In the genomic region with DNA sequence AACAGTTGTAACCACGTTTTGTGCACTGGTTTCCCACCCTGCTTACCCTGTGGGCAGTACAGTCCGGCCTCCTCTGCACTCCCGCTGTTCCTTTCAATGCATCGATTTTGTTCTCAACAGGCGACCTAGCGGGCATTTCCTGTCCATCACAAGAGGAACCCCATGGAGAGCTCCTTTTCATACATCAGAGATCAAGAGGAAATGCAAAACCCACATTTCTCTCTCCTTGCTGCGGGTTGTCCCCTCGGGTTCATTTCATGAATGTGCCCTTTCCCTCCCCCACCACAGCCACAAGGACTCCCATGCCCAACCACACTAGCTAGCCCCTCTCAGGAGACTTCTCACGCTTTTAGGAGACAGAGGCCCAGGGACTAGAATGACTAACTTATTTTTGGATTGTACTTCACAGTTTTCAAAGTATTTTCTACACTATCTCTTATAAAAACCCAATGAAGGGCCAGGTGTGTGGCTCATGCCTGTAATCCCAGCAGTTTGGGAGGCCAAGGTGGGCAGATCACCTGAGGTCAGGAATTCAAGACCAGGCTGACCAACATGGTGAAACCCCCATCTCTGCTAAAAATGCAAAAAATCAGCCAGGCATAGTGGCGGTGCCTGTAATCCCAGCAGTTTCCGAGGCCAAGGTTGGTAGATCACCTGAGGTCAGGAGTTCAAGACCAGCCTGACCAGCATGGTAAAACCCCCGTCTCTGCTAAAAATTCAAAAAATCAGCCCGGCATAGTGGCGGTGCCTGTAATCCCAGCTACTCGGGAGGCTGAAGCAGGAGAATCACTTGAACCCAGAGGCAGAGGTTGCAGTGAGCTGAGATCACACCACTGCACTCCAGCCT, we compare ENCODE assay signal across 8 cellular contexts. TPM values are rescaled to one million over a fixed set of nuclear protein-coding genes. Genes with fewer than 3 reads are reported as not detected.
DNase-seq lines count a peak whose midpoint lies in the region; ATAC-seq, FAIRE-seq and TF ChIP-seq lines count a peak whose summit lies in the region.

No MANE protein-coding gene starts in this region.

- POLR2A ChIA-PET in WTC11 (lab: Charles Lee), result interaction anchor here (1.0 to 1.7 kb wide), 5 partner anchors 21 to 61 kb away, joined by 3 to 8 read pairs (median 4); no protein-coding TSS in a partner anchor

- DNase-seq in activated CD4-positive, alpha-beta T cell treated with anti-CD3 and anti-CD28 coated beads, Interleukin-2, amount 50 U/mL, for 48 hours, result peak; percentile 18 to 38
- no peak for DNase-seq in activated CD4-positive, alpha-beta T cell treated with anti-CD3 and anti-CD28 coated beads for 1 hour
- DNase-seq in WTC11 (ENCODE audit: low spot score) (peak; percentile 75), smooth muscle cell of the brain vasculature (ENCODE audit: low read depth, low spot score) (peak; percentile 79), D721Med (ENCODE audit: insufficient read length, low spot score) (no peak), SHP77 treated with DMSO at 0.1 percent for 48 hours (lab: John Stamatoyannopoulos, UW) (no peak)
- no peak for DNase-seq in central memory CD4-positive, alpha-beta T cell

- CTCF ChIA-PET in WTC11 (lab: Charles Lee), result interaction anchor here (0.6 to 5.4 kb wide), 29 partner anchors 20 to 852 kb away, joined by 3 to 71 read pairs (median 8); a partner anchor contains a TSS

- H3K36me3 Mint-ChIP-seq in WTC11, result no peaks in the 10 kb centered on the region

- peak; percentile 62 for ATAC-seq in HG03354 (IDR thresholded peaks at IDR 0.05; ENCODE audit: poor library complexity, severe bottlenecking, unreplicated experiment)
- peak; percentile 78 for ATAC-seq in WTC11

- no peaks in the 10 kb centered on the region for H3K9me3 Mint-ChIP-seq in WTC11

- peak overlapping the region; percentile 94 for H3K27ac Mint-ChIP-seq in WTC11

- H3K4me3 Mint-ChIP-seq in WTC11, result peak overlapping the region; percentile 42

- peaks cover 25% of the 10 kb centered on the region for H3K27me3 Mint-ChIP-seq in WTC11 (ENCODE audit: low read depth)

- TF ChIP-seq CTCF in WTC11 (IDR thresholded peaks at IDR 0.05), result no peak
- TF ChIP-seq CTCF in D721Med (IDR thresholded peaks at IDR 0.05; ENCODE audit: insufficient read depth, missing control alignments), result no peak

- H3K4me1 Mint-ChIP-seq in WTC11, result peaks cover 64% of the 10 kb centered on the region

- FAIRE-seq in D721Med (lab: Jason Lieb, UNC), result no peak

TF ChIP-seq in WTC11, 78 proteins besides CTCF, POLR2A, EP300 and RAD21 (continues in another document):
- peak; percentile 33; the same call in 1 of the 2 replicates for TF ChIP-seq SP1 (CRISPR knock-in tag; conservative IDR thresholded peaks at IDR 0.05)
- 0 out of 2 replicates have a peak, but pooled peaks have one; percentile 48 for TF ChIP-seq PRRX2 (CRISPR knock-in tag; IDR thresholded peaks at IDR 0.05)
- TF ChIP-seq, protein P1, sequence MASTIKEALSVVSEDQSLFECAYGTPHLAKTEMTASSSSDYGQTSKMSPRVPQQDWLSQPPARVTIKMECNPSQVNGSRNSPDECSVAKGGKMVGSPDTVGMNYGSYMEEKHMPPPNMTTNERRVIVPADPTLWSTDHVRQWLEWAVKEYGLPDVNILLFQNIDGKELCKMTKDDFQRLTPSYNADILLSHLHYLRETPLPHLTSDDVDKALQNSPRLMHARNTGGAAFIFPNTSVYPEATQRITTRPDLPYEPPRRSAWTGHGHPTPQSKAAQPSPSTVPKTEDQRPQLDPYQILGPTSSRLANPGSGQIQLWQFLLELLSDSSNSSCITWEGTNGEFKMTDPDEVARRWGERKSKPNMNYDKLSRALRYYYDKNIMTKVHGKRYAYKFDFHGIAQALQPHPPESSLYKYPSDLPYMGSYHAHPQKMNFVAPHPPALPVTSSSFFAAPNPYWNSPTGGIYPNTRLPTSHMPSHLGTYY (CRISPR knock-in tag; IDR thresholded peaks at IDR 0.05), result peak; percentile 60; the same call in 1 of the 2 replicates
- TF ChIP-seq ZBTB21 (CRISPR knock-in tag; IDR thresholded peaks at IDR 0.05; ENCODE audit: borderline replicate concordance), result peak; percentile 60; the same call in 1 of the 2 replicates
- TF ChIP-seq, protein P2, sequence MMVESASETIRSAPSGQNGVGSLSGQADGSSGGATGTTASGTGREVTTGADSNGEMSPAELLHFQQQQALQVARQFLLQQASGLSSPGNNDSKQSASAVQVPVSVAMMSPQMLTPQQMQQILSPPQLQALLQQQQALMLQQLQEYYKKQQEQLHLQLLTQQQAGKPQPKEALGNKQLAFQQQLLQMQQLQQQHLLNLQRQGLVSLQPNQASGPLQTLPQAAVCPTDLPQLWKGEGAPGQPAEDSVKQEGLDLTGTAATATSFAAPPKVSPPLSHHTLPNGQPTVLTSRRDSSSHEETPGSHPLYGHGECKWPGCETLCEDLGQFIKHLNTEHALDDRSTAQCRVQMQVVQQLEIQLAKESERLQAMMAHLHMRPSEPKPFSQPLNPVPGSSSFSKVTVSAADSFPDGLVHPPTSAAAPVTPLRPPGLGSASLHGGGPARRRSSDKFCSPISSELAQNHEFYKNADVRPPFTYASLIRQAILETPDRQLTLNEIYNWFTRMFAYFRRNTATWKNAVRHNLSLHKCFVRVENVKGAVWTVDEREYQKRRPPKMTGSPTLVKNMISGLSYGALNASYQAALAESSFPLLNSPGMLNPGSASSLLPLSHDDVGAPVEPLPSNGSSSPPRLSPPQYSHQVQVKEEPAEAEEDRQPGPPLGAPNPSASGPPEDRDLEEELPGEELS (CRISPR knock-in tag; IDR thresholded peaks at IDR 0.05), result peak; percentile 66; the same call in 1 of the 2 replicates
- TF ChIP-seq, protein P3, sequence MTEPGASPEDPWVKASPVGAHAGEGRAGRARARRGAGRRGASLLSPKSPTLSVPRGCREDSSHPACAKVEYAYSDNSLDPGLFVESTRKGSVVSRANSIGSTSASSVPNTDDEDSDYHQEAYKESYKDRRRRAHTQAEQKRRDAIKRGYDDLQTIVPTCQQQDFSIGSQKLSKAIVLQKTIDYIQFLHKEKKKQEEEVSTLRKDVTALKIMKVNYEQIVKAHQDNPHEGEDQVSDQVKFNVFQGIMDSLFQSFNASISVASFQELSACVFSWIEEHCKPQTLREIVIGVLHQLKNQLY (CRISPR knock-in tag; IDR thresholded peaks at IDR 0.05), result no peak
- TF ChIP-seq, protein P4, sequence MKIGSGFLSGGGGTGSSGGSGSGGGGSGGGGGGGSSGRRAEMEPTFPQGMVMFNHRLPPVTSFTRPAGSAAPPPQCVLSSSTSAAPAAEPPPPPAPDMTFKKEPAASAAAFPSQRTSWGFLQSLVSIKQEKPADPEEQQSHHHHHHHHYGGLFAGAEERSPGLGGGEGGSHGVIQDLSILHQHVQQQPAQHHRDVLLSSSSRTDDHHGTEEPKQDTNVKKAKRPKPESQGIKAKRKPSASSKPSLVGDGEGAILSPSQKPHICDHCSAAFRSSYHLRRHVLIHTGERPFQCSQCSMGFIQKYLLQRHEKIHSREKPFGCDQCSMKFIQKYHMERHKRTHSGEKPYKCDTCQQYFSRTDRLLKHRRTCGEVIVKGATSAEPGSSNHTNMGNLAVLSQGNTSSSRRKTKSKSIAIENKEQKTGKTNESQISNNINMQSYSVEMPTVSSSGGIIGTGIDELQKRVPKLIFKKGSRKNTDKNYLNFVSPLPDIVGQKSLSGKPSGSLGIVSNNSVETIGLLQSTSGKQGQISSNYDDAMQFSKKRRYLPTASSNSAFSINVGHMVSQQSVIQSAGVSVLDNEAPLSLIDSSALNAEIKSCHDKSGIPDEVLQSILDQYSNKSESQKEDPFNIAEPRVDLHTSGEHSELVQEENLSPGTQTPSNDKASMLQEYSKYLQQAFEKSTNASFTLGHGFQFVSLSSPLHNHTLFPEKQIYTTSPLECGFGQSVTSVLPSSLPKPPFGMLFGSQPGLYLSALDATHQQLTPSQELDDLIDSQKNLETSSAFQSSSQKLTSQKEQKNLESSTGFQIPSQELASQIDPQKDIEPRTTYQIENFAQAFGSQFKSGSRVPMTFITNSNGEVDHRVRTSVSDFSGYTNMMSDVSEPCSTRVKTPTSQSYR (CRISPR knock-in tag; IDR thresholded peaks at IDR 0.05), result peak; percentile 56; the same call in 1 of the 2 replicates
- no peak for TF ChIP-seq NFATC4 (CRISPR knock-in tag; IDR thresholded peaks at IDR 0.05)
- TF ChIP-seq, protein P5, sequence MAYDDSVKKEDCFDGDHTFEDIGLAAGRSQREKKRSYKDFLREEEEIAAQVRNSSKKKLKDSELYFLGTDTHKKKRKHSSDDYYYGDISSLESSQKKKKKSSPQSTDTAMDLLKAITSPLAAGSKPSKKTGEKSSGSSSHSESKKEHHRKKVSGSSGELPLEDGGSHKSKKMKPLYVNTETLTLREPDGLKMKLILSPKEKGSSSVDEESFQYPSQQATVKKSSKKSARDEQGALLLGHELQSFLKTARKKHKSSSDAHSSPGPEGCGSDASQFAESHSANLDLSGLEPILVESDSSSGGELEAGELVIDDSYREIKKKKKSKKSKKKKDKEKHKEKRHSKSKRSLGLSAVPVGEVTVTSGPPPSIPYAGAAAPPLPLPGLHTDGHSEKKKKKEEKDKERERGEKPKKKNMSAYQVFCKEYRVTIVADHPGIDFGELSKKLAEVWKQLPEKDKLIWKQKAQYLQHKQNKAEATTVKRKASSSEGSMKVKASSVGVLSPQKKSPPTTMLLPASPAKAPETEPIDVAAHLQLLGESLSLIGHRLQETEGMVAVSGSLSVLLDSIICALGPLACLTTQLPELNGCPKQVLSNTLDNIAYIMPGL (CRISPR knock-in tag; IDR thresholded peaks at IDR 0.05), result 0 out of 2 replicates have a peak, but pooled peaks have one; percentile 6
- TF ChIP-seq ZNF423 (CRISPR knock-in tag; IDR thresholded peaks at IDR 0.05), result peak; percentile 92
- peak; percentile 75; the same call in 1 of the 2 replicates for TF ChIP-seq TEAD1 (CRISPR knock-in tag; IDR thresholded peaks at IDR 0.05)
- TF ChIP-seq GTF2I (CRISPR knock-in tag; conservative IDR thresholded peaks at IDR 0.05), result peak; percentile 43; the same call in 1 of the 2 replicates
- TF ChIP-seq TEAD4 (CRISPR knock-in tag; IDR thresholded peaks at IDR 0.05), result no peak
- TF ChIP-seq, protein P6, sequence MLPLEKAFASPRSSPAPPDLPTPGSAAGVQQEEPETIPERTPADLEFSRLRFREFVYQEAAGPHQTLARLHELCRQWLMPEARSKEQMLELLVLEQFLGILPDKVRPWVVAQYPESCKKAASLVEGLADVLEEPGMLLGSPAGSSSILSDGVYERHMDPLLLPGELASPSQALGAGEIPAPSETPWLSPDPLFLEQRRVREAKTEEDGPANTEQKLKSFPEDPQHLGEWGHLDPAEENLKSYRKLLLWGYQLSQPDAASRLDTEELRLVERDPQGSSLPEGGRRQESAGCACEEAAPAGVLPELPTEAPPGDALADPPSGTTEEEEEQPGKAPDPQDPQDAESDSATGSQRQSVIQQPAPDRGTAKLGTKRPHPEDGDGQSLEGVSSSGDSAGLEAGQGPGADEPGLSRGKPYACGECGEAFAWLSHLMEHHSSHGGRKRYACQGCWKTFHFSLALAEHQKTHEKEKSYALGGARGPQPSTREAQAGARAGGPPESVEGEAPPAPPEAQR (CRISPR knock-in tag; IDR thresholded peaks at IDR 0.05), result 0 out of 2 replicates have a peak, but pooled peaks have one; percentile 41

RNA-seq across cellular contexts. Expression of a gene that starts 18.4 kb away (rescaled TPM):
- total RNA-seq in WTC11 (2021), result 0.37 to 0.78 TPM (median 0.55 TPM) in 3 replicates

RNA-seq across cellular contexts. Expression of a gene that starts 20.6 kb away (rescaled TPM):
- 0.46 to 0.50 TPM (median 0.48 TPM) in 3 replicates for total RNA-seq in WTC11 (2021)

RNA-seq across cellular contexts. Expression of a gene that starts 35.4 kb away (rescaled TPM):
- total RNA-seq in WTC11 (2021), result 43.6 to 56.3 TPM (median 46.9 TPM) in 3 replicates

RNA-seq across cellular contexts. Expression of a gene that starts 54.2 kb away (rescaled TPM):
- 22.8 to 25.6 TPM (median 23.2 TPM) in 3 replicates for total RNA-seq in WTC11 (2021)

Comparison
In these comparisons a context has a peak if more than half of its experiments do, and no peak if none do; other contexts are left out.
1. DNase-seq: peak in activated CD4-positive, alpha-beta T cell treated with anti-CD3 and anti-CD28 coated beads, Interleukin-2, amount 50 U/mL, for 48 hours (2 of 2), WTC11 (single experiment) and smooth muscle cell of the brain vasculature (single experiment); none in activated CD4-positive, alpha-beta T cell treated with anti-CD3 and anti-CD28 coated beads for 1 hour (single experiment), D721Med (single experiment), SHP77 treated with DMSO at 0.1 percent for 48 hours (single experiment) and central memory CD4-positive, alpha-beta T cell (single experiment).